ENCODE assay signal across 15 cellular contexts in genomic region chr4:87505862-87506261, GRCh38. TPM values are rescaled to one million over a fixed set of nuclear protein-coding genes. Genes with fewer than 3 reads are reported as not detected.
DNase-seq lines count a peak whose midpoint lies in the region; TF ChIP-seq lines count a peak whose summit lies in the region.
"Had no signal": no experiment of that assay in that cellular context is flagged by ENCODE, and none has a peak within 500 bp of the region (broad histone marks: within the 10 kb centered on the region; RNA-seq: fewer than 3 reads in every experiment).

No MANE protein-coding gene starts in this region.

- H3K27me3 Mint-ChIP-seq in chondrocyte (ENCODE audit: low read depth), result no peaks in the 10 kb centered on the region

- 78 to 79% methylated on average over 3 of the region's 3 CpGs for WGBS in sigmoid colon, 2 donors

- no peak overlapping the region for H3K27ac Mint-ChIP-seq in chondrocyte (ENCODE audit: unreplicated experiment)
- H3K27ac Mint-ChIP-seq: activated naive CD8-positive, alpha-beta T cell; naive thymus-derived CD8-positive, alpha-beta T cell had no signal

- H3K9me3 ChIP-seq in sigmoid colon, result no peaks in the 10 kb centered on the region

- H3K4me3 ChIP-seq in sigmoid colon (no peak overlapping the region), dorsolateral prefrontal cortex (no peak overlapping the region)

- TF ChIP-seq CTCF in GM12873 (IDR thresholded peaks at IDR 0.05; ENCODE audit: insufficient read depth, low read depth, low read length, missing control alignments), result peak; percentile 27
- peak; percentile 33 for TF ChIP-seq CTCF in LNCAP (IDR thresholded peaks at IDR 0.05)
- TF ChIP-seq CTCF in chondrocyte (IDR thresholded peaks at IDR 0.05), result peak; percentile 45
- no peak for TF ChIP-seq CTCF in sigmoid colon (IDR thresholded peaks at IDR 0.05)
- peak in 2 of 56 donors; percentile 7 to 9 for TF ChIP-seq CTCF in dorsolateral prefrontal cortex (IDR thresholded peaks at IDR 0.05 in 54 of 56, conservative IDR thresholded peaks at IDR 0.05 in 2 of 56; ENCODE audit: low read depth in 1 of 56, partially characterized antibody in 56 of 56)

- no peak for TF ChIP-seq EP300 in sigmoid colon (IDR thresholded peaks at IDR 0.05)

- peaks cover 6 to 30% (median 7%) of the 10 kb centered on the region in 4 donors for H3K36me3 ChIP-seq in sigmoid colon

- H3K4me1 ChIP-seq in sigmoid colon, result peaks cover 0 to 62% (median 44%) of the 10 kb centered on the region in 4 donors

- intact Hi-C loops in sigmoid colon (cut with DNase I), result no loop called here
- intact Hi-C loops in dorsolateral prefrontal cortex (cut with DNase I), result no loop called here

- H3K4me1 Mint-ChIP-seq in chondrocyte (ENCODE audit: low read depth), result peaks cover 22% of the 10 kb centered on the region
- H3K4me1 Mint-ChIP-seq: naive thymus-derived CD8-positive, alpha-beta T cell had no signal

- H3K4me3 Mint-ChIP-seq in chondrocyte (ENCODE audit: unreplicated experiment), result no peak overlapping the region
- H3K4me3 Mint-ChIP-seq: activated naive CD8-positive, alpha-beta T cell; naive thymus-derived CD8-positive, alpha-beta T cell had no signal

- no peak for TF ChIP-seq POLR2A in sigmoid colon (IDR thresholded peaks at IDR 0.05)

- H3K27ac ChIP-seq in sigmoid colon, result peak overlapping the region; percentile 3 to 80 (median 66)
- H3K27ac ChIP-seq in dorsolateral prefrontal cortex, result peak overlapping the region in 20 of 59 donors; percentile 5 to 69 (median 44)
- H3K27ac ChIP-seq: VCaP had no signal

- peaks cover 2% of the 10 kb centered on the region for H3K36me3 Mint-ChIP-seq in chondrocyte (ENCODE audit: low read depth)
- H3K36me3 Mint-ChIP-seq: activated naive CD8-positive, alpha-beta T cell; naive thymus-derived CD8-positive, alpha-beta T cell had no signal

- no peaks in the 10 kb centered on the region for H3K9me3 Mint-ChIP-seq in chondrocyte (ENCODE audit: low read depth)
- H3K9me3 Mint-ChIP-seq: naive thymus-derived CD8-positive, alpha-beta T cell had no signal

- DNase-seq in chondrocyte (ENCODE audit: low spot score) (no peak), sigmoid colon (no peak), HUDEP-2 (lab: John Stamatoyannopoulos, UW; ENCODE audit: unreplicated experiment in 76 of 76) (no peak), dorsolateral prefrontal cortex (no peak), cerebellar cortex (ENCODE audit: low spot score) (no peak)
- DNase-seq: glutamatergic neuron; left cardiac atrium; naive thymus-derived CD8-positive, alpha-beta T cell; NCI-H1436 treated with DMSO at 0.1 percent for 48 hours; NCI-H524 treated with DMSO at 0.1 percent for 48 hours; SIG-M5 had no signal

- H3K27me3 ChIP-seq in sigmoid colon (no peaks in the 10 kb centered on the region), dorsolateral prefrontal cortex (no peaks in the 10 kb centered on the region)

RNA-seq across cellular contexts. Expression of gene SPARCL1, which starts 23.3 kb away (rescaled TPM):
- total RNA-seq in chondrocyte (21.5 to 26.9 TPM (median 26.1 TPM) in 3 replicates), sigmoid colon (1,000 to 10,000 TPM; 1,005 to 1,386 (median 1,166) TPM), dorsolateral prefrontal cortex (1,000 to 10,000 TPM in 109 of 120 experiments, 100 to 1,000 TPM in 11; 619 to 2,075 (median 1,355) TPM)
- 100 to 1,000 TPM in 1 of 3 donors, 10 to 100 TPM in 2; 10.4 to 145 (median 28.8) TPM for polyA plus RNA-seq in sigmoid colon
- total RNA-seq: naive thymus-derived CD8-positive, alpha-beta T cell had no signal
- polyA plus RNA-seq: naive thymus-derived CD8-positive, alpha-beta T cell had no signal

Comparison
In these comparisons a context has a peak if more than half of its experiments do, and no peak if none do; other contexts are left out.
1. CTCF ChIP-seq: peak in GM12873 (single experiment), LNCAP (single experiment) and chondrocyte (single experiment); none in sigmoid colon (0 of 4).
2. RNA of gene SPARCL1, which starts 23.3 kb away (total RNA-seq): 619 to 2,075 TPM in dorsolateral prefrontal cortex and 1,005 to 1,386 TPM in sigmoid colon; 21.5 to 26.9 TPM in chondrocyte; every median in the first group is over 10 times any median in the second.